1 cellular context compared by ENCODE assay signal in the genomic region with DNA sequence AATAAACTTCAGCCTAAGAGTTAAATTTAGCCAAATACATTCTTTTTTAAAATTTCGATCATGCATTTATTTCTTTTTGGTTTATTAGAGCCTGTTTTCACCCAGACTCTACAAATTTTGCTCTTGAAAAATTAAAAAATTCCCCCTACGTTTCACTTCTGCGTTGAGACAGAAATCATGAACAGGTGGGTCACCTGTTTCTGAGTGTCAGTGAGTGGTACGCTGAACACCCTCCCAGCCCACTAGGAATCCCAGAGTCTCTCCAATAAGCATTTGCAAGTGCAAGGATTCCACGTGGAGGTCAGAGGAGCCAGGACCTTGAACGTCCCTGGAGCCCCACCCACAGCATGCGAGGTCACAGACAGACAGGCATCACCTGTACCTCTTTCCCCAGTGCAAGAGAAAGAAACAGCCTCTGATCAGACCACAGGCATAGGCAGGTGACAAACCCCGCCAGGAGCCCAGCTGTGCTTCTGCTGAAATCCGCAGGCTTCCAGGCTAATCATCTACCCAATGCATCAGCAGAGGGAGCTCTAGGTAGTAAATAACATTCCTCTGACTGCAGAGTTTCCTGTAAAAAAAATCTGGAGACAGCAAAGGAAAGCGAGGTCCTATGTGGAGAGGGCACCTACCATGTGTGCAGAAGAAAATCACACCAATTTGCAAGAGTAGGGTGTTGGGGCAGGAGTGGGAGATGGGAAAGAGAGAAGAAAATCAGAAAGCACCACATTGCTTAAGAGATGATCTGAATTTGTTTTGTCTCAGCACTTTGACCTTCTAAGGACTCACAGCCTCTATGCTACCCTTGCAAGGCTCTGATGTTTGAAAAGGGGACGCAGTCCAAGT.
TF ChIP-seq lines count a peak whose summit lies in the region.

No MANE protein-coding gene starts in this region.

TF ChIP-seq in HCT116, 20 proteins besides CTCF, POLR2A, EP300 and RAD21 (continued from another document):
- TF ChIP-seq, protein P1, sequence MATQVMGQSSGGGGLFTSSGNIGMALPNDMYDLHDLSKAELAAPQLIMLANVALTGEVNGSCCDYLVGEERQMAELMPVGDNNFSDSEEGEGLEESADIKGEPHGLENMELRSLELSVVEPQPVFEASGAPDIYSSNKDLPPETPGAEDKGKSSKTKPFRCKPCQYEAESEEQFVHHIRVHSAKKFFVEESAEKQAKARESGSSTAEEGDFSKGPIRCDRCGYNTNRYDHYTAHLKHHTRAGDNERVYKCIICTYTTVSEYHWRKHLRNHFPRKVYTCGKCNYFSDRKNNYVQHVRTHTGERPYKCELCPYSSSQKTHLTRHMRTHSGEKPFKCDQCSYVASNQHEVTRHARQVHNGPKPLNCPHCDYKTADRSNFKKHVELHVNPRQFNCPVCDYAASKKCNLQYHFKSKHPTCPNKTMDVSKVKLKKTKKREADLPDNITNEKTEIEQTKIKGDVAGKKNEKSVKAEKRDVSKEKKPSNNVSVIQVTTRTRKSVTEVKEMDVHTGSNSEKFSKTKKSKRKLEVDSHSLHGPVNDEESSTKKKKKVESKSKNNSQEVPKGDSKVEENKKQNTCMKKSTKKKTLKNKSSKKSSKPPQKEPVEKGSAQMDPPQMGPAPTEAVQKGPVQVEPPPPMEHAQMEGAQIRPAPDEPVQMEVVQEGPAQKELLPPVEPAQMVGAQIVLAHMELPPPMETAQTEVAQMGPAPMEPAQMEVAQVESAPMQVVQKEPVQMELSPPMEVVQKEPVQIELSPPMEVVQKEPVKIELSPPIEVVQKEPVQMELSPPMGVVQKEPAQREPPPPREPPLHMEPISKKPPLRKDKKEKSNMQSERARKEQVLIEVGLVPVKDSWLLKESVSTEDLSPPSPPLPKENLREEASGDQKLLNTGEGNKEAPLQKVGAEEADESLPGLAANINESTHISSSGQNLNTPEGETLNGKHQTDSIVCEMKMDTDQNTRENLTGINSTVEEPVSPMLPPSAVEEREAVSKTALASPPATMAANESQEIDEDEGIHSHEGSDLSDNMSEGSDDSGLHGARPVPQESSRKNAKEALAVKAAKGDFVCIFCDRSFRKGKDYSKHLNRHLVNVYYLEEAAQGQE (IDR thresholded peaks at IDR 0.05; ENCODE audit: low read depth), result no peak
- no peak for TF ChIP-seq ELF1 (IDR thresholded peaks at IDR 0.05; ENCODE audit: borderline replicate concordance, low read depth)
- no peak for TF ChIP-seq CBX3 (IDR thresholded peaks at IDR 0.05; ENCODE audit: low read depth)
- TF ChIP-seq SIN3A (IDR thresholded peaks at IDR 0.05; ENCODE audit: low read depth), result no peak
TF ChIP-seq in HCT116: peak in this region for 0.
